ENCODE assay signal across 8 cellular contexts in genomic region chr1:42784946-42785693, GRCh38. TPM values are rescaled to one million over a fixed set of nuclear protein-coding genes. Genes with fewer than 3 reads are reported as not detected.
DNase-seq lines count a peak whose midpoint lies in the region; ATAC-seq and TF ChIP-seq lines count a peak whose summit lies in the region.

Gene TMEM269 (plus strand): TSS chr1:42784991. CDS start chr1:42789894, 4,903 bp downstream.

- H3K27ac Mint-ChIP-seq in brain: peak within 1 kb of the TSS; percentile 19 to 86 (median 25)
- H3K27ac Mint-ChIP-seq in stimulated activated memory B cell treated with anti-CD40 and anti-IgM and Interleukin-4, amounts not matched to agents 10 μg/mL and 1 μg/mL and 100 μg/mL, for 72 hours: peak within 1 kb of the TSS; percentile 26

- H3K9me3 Mint-ChIP-seq in brain: no peaks in the 10 kb centered on the region
- no peaks in the 10 kb centered on the region for H3K9me3 Mint-ChIP-seq in stimulated activated memory B cell treated with anti-CD40 and anti-IgM and Interleukin-4, amounts not matched to agents 10 μg/mL and 1 μg/mL and 100 μg/mL, for 72 hours

- ATAC-seq in lung (ENCODE audit: insufficient read depth, low FRiP score) (peak; percentile 23), HG03095 (IDR thresholded peaks at IDR 0.05; ENCODE audit: unreplicated experiment) (no peak), HG02973 (IDR thresholded peaks at IDR 0.05; ENCODE audit: unreplicated experiment) (no peak)
- ATAC-seq in stimulated activated memory B cell treated with anti-CD40 and anti-IgM and Interleukin-4, amounts not matched to agents 10 μg/mL and 1 μg/mL and 100 μg/mL, for 72 hours: peak; percentile 35

- H3K4me1 Mint-ChIP-seq in brain: no peaks in the 10 kb centered on the region
- peaks cover 15% of the 10 kb centered on the region for H3K4me1 Mint-ChIP-seq in stimulated activated memory B cell treated with anti-CD40 and anti-IgM and Interleukin-4, amounts not matched to agents 10 μg/mL and 1 μg/mL and 100 μg/mL, for 72 hours

- 4 to 9% methylated on average over 51 to 54 of the region's 54 CpGs for WGBS in lung, 2 donors

- H3K4me3 ChIP-seq in lung: peak within 1 kb of the TSS; percentile 37

- H3K27ac ChIP-seq in lung (ENCODE audit: low read depth in 1 of 2, low read length in 1 of 2): no peak within 1 kb of the TSS

- H3K27me3 ChIP-seq in lung (ENCODE audit: control insufficient read depth, insufficient read depth): no peaks in the 10 kb centered on the region

- H3K36me3 ChIP-seq in lung (ENCODE audit: control insufficient read depth in 2 of 2, insufficient read depth in 2 of 2, low read length in 2 of 2): peaks cover 0 to 7% of the 10 kb centered on the region in 2 donors

- H3K4me1 ChIP-seq in lung (ENCODE audit: control insufficient read depth in 2 of 2, insufficient read depth in 2 of 2, low read length in 2 of 2): peaks cover 0 to 9% of the 10 kb centered on the region in 2 donors

- no peaks in the 10 kb centered on the region for H3K9me3 ChIP-seq in lung (ENCODE audit: control insufficient read depth in 2 of 2, insufficient read depth in 1 of 2, low read length in 1 of 2)

- peaks cover 42% of the 10 kb centered on the region for H3K36me3 Mint-ChIP-seq in brain
- H3K36me3 Mint-ChIP-seq in stimulated activated memory B cell treated with anti-CD40 and anti-IgM and Interleukin-4, amounts not matched to agents 10 μg/mL and 1 μg/mL and 100 μg/mL, for 72 hours: peaks cover 33% of the 10 kb centered on the region

- TF ChIP-seq CTCF in brain (conservative IDR thresholded peaks at IDR 0.05): no peak
- TF ChIP-seq CTCF in lung (IDR thresholded peaks at IDR 0.05; ENCODE audit: control extremely low read depth, extremely low read depth): no peak

- H3K27me3 Mint-ChIP-seq in brain: no peaks in the 10 kb centered on the region
- H3K27me3 Mint-ChIP-seq in stimulated activated memory B cell treated with anti-CD40 and anti-IgM and Interleukin-4, amounts not matched to agents 10 μg/mL and 1 μg/mL and 100 μg/mL, for 72 hours: peaks cover 12% of the 10 kb centered on the region

- peak; percentile 4 for DNase-seq in NCI-H146 (lab: John Stamatoyannopoulos, UW)
- no peak for DNase-seq in NCI-H146 treated with DMSO at 0.1 percent for 48 hours (lab: John Stamatoyannopoulos, UW; ENCODE audit: unreplicated experiment)
- DNase-seq in lung (ENCODE audit: low spot score): no peak
- DNase-seq in NCI-H1092 (lab: John Stamatoyannopoulos, UW): no peak

- no peak within 1 kb of the TSS for H3K4me3 Mint-ChIP-seq in brain
- H3K4me3 Mint-ChIP-seq in stimulated activated memory B cell treated with anti-CD40 and anti-IgM and Interleukin-4, amounts not matched to agents 10 μg/mL and 1 μg/mL and 100 μg/mL, for 72 hours: peak within 1 kb of the TSS; percentile 53

RNA-seq across cellular contexts. Expression of gene TMEM269, which starts in this region (rescaled TPM):
- not detected for polyA plus RNA-seq in brain (ENCODE audit: insufficient read depth, low read depth, low replicate concordance)
- under 1 TPM; 0.09 TPM for total RNA-seq in lung
- under 1 TPM; 0.03 to 0.06 TPM for polyA plus RNA-seq in lung

Comparison
In these comparisons a context has a peak if more than half of its experiments do, and no peak if none do; other contexts are left out.
1. Peak in ATAC-seq and H3K4me3 ChIP-seq in lung; RNA of the gene not detected or under 1 TPM.